18 cellular contexts compared by ENCODE assay signal in genomic region chr10:67924136-67924535, GRCh38. TPM values are rescaled to one million over a fixed set of nuclear protein-coding genes. Genes with fewer than 3 reads are reported as not detected.
DNase-seq lines count a peak whose midpoint lies in the region; ATAC-seq, FAIRE-seq and TF ChIP-seq lines count a peak whose summit lies in the region.
"Had no signal": no experiment of that assay in that cellular context is flagged by ENCODE, and none has a peak within 500 bp of the region (broad histone marks: within the 10 kb centered on the region; RNA-seq: fewer than 3 reads in every experiment).

No MANE protein-coding gene starts in this region.

- H3K36me3 Mint-ChIP-seq in HFFc6 (ENCODE audit: low read depth): peaks cover 67% of the 10 kb centered on the region

- peaks cover 6% of the 10 kb centered on the region for H3K79me2 ChIP-seq in osteoblast (ENCODE audit: insufficient read depth, low read length)

- no peak for TF ChIP-seq POLR2A in GM12892 (IDR thresholded peaks at IDR 0.05; ENCODE audit: low read depth, low read length)

- H3K27ac ChIP-seq in osteoblast (ENCODE audit: low read depth, low read length): peak overlapping the region; percentile 65
- H3K27ac ChIP-seq: 22Rv1, BLaER1, HL-60 had no signal

- DNase-seq in DMS53 (lab: John Stamatoyannopoulos, UW) (peak; percentile 10), DMS53 treated with DMSO at 0.1 percent for 48 hours (lab: John Stamatoyannopoulos, UW; ENCODE audit: unreplicated experiment) (no peak), HFFc6 (no peak), bronchial epithelial cell (ENCODE audit: low read depth) (peak; percentile 81), osteoblast (ENCODE audit: insufficient read length, low spot score, missing footprints) (no peak), GM12892 (ENCODE audit: insufficient read length) (no peak), NCI-H2196 treated with DMSO at 0.1 percent for 48 hours (lab: John Stamatoyannopoulos, UW; ENCODE audit: unreplicated experiment) (no peak)
- DNase-seq: AML-193; Caco-2; CD8-positive, alpha-beta memory T cell; DMS79; HCEC 1CT had no signal

- no peaks in the 10 kb centered on the region for H3K27me3 ChIP-seq in bronchial epithelial cell (ENCODE audit: control insufficient read depth, insufficient read depth, low read length)
- H3K27me3 ChIP-seq in osteoblast (ENCODE audit: insufficient read depth, low read length): no peaks in the 10 kb centered on the region
- H3K27me3 ChIP-seq: BLaER1 had no signal

- TF ChIP-seq CTCF in HFFc6 (IDR thresholded peaks at IDR 0.05): no peak
- TF ChIP-seq CTCF in bronchial epithelial cell (IDR thresholded peaks at IDR 0.05; ENCODE audit: insufficient read depth, low read length, severe bottlenecking): no peak
- no peak for TF ChIP-seq CTCF in osteoblast (IDR thresholded peaks at IDR 0.05; ENCODE audit: extremely low read depth, low read depth, low read length)

- FAIRE-seq in bronchial epithelial cell (lab: Jason Lieb, UNC) (no peak), GM12892 (lab: Jason Lieb, UNC) (no peak)
- FAIRE-seq: GM19239 had no signal

- no peak overlapping the region for H3K4me3 Mint-ChIP-seq in HFFc6
- H3K4me3 Mint-ChIP-seq: CD8-positive, alpha-beta memory T cell had no signal

- no peak overlapping the region for H3K4me3 ChIP-seq in bronchial epithelial cell (ENCODE audit: low read depth, low read length)
- H3K4me3 ChIP-seq in osteoblast (ENCODE audit: insufficient read depth, low read length): no peak overlapping the region
- H3K4me3 ChIP-seq: BLaER1, GM12878 had no signal

- H3K4me2 ChIP-seq in osteoblast (ENCODE audit: insufficient read depth, low read length): peak overlapping the region; percentile 5
- H3K4me2 ChIP-seq: BLaER1 had no signal

- H3K9me3 ChIP-seq in osteoblast (ENCODE audit: low read depth, low read length): no peaks in the 10 kb centered on the region
- H3K9me3 ChIP-seq: BLaER1, Caco-2 had no signal

- peaks cover 81% of the 10 kb centered on the region for H3K4me1 Mint-ChIP-seq in HFFc6 (ENCODE audit: low read depth)

- no peak overlapping the region for H2AFZ ChIP-seq in osteoblast (ENCODE audit: low read length)

- H4K20me1 ChIP-seq in osteoblast (ENCODE audit: insufficient read depth, low read length): peaks cover 3% of the 10 kb centered on the region

- no peaks in the 10 kb centered on the region for H3K9me3 Mint-ChIP-seq in HFFc6
- H3K9me3 Mint-ChIP-seq: CD8-positive, alpha-beta memory T cell had no signal

- peak overlapping the region; percentile 75; the same call in 1 of the 2 replicates for H3K27ac Mint-ChIP-seq in HFFc6

- H3K36me3 ChIP-seq in bronchial epithelial cell (ENCODE audit: control insufficient read depth, insufficient read depth, low read length) (no peaks in the 10 kb centered on the region), osteoblast (ENCODE audit: insufficient read depth, low read length) (peaks cover 73% of the 10 kb centered on the region)

- H3K27me3 Mint-ChIP-seq in HFFc6 (ENCODE audit: insufficient read depth): peaks cover 17% of the 10 kb centered on the region
- H3K27me3 Mint-ChIP-seq: CD8-positive, alpha-beta memory T cell had no signal

- ATAC-seq in HG03280 (IDR thresholded peaks at IDR 0.05; ENCODE audit: unreplicated experiment): no peak
- ATAC-seq: GM12878 had no signal

- H3K4me1 ChIP-seq in osteoblast (ENCODE audit: insufficient read depth, low read length): peaks cover 42% of the 10 kb centered on the region
- H3K4me1 ChIP-seq: BLaER1, Caco-2 had no signal

RNA-seq across cellular contexts. Expression of gene SIRT1, which starts 39.7 kb away (rescaled TPM):
- 10 to 100 TPM in 5 of 6 experiments, 1 to 10 TPM in 1; 9.8 to 12.9 (median 11.7) TPM for total RNA-seq in HFFc6 (2021; fragmentation: NEBNext Ultra II Directional; extraction: Animal tissue kit (Norgen Biotek cat#: 25700))
- 9.9 and 10.8 TPM in 2 replicates for total RNA-seq in bronchial epithelial cell
- total RNA-seq in osteoblast: 19.9 and 20.3 TPM in 2 replicates
- 8.4 TPM for polyA plus RNA-seq in GM12892 (2012; ENCODE audit: missing spikeins)

Comparison
In these comparisons a context has a peak if more than half of its experiments do, and no peak if none do; other contexts are left out.
1. DNase-seq: peak in DMS53 (single experiment) and bronchial epithelial cell (single experiment); none in DMS53 treated with DMSO at 0.1 percent for 48 hours (single experiment), HFFc6 (single experiment), osteoblast (single experiment), GM12892 (single experiment) and NCI-H2196 treated with DMSO at 0.1 percent for 48 hours (single experiment).